23 cellular contexts compared by ENCODE assay signal in genomic region chr6:166855416-166855815, GRCh38.
DNase-seq lines count a peak whose midpoint lies in the region; ATAC-seq, FAIRE-seq and TF ChIP-seq lines count a peak whose summit lies in the region.
"Had no signal": no experiment of that assay in that cellular context is flagged by ENCODE, and none has a peak within 500 bp of the region (broad histone marks: within the 10 kb centered on the region; RNA-seq: fewer than 3 reads in every experiment).

No MANE protein-coding gene starts in this region.

- no peak for TF ChIP-seq RAD21 in HepG2 (CRISPR knock-in tag; IDR thresholded peaks at IDR 0.05)

- no TSS peak for BruUV-seq in HepG2 (replicated peaks; lab: Mats Ljungman, UMichigan)

- CTCF ChIA-PET in HepG2 (lab: Yijun Ruan, JAX; ENCODE audit: low intra/inter-chr PET ratio, low total read pairs) = no interaction called here

- H3K27me3 ChIP-seq in HepG2 (ENCODE audit: control insufficient read depth in 1 of 2, insufficient read depth in 2 of 2, low read length in 2 of 2) = no peaks in the 10 kb centered on the region
- peaks cover 0 to 6% of the 10 kb centered on the region in 2 donors for H3K27me3 ChIP-seq in right lobe of liver
- H3K27me3 ChIP-seq in hepatocyte = peaks cover 11% of the 10 kb centered on the region

- ATAC-seq in HepG2 (no peak), right lobe of liver (no peak)

- H2AFZ ChIP-seq in HepG2 (ENCODE audit: low read length) = no peak overlapping the region
- H2AFZ ChIP-seq in hepatocyte = no peak overlapping the region
- H2AFZ ChIP-seq: PC-9 had no signal

- H3K4me1 ChIP-seq in HepG2 (ENCODE audit: insufficient read depth, low read length) = peaks cover 11% of the 10 kb centered on the region
- no peaks in the 10 kb centered on the region for H3K4me1 ChIP-seq in right lobe of liver
- H3K4me1 ChIP-seq in hepatocyte (ENCODE audit: insufficient read depth) = no peaks in the 10 kb centered on the region
- H3K4me1 ChIP-seq: SJCRH30 had no signal

- 19% methylated on average over 1 of the region's 1 CpG for WGBS in HepG2 (ENCODE audit: low lambda C conversion rate)
- WGBS in right lobe of liver (ENCODE audit: insufficient coverage, low coverage, low lambda C conversion rate, missing lambda C conversion rate) = no CpG with 5 or more reads among the region's 1 CpG
- WGBS in hepatocyte (ENCODE audit: low lambda C conversion rate, missing lambda C conversion rate) = 93% methylated on average over 1 of the region's 1 CpG

- DNase-seq in HepG2 (ENCODE audit: low spot score) (no peak), right lobe of liver (no peak), NB4 (ENCODE audit: low read depth) (peak; percentile 50), amniotic epithelial cell (ENCODE audit: low read depth) (peak; percentile 0), hepatocyte (ENCODE audit: low spot score) (no peak), DMS153 (lab: John Stamatoyannopoulos, UW) (no peak), SHP77 treated with DMSO at 0.1 percent for 48 hours (lab: John Stamatoyannopoulos, UW) (no peak)
- DNase-seq: DMS53, GDM1, GOT3, HCEC 1CT, MM.1S, NCI-H1694, NCI-H2081, NCI-H2171, NCI-H345, NCI-H524 treated with DMSO at 0.1 percent for 48 hours, NCI-H82, PC-9, SJCRH30 had no signal

- H4K20me1 ChIP-seq in HepG2 (ENCODE audit: insufficient read depth, low read length) (no peaks in the 10 kb centered on the region), hepatocyte (ENCODE audit: insufficient read depth, poor library complexity, severe bottlenecking) (no peaks in the 10 kb centered on the region)

- H3K9me2 ChIP-seq in hepatocyte (replicated peaks; ENCODE audit: insufficient read depth) = no peaks in the 10 kb centered on the region

- TF ChIP-seq CTCF in HepG2 (CRISPR knock-in tag; IDR thresholded peaks at IDR 0.05) = no peak
- TF ChIP-seq CTCF in right lobe of liver (IDR thresholded peaks at IDR 0.05) = no peak
- TF ChIP-seq CTCF in NB4 (IDR thresholded peaks at IDR 0.05; ENCODE audit: low read depth, low read length) = no peak
- TF ChIP-seq CTCF in hepatocyte (IDR thresholded peaks at IDR 0.05; ENCODE audit: poor library complexity) = no peak

- H3K36me3 ChIP-seq in HepG2 (replicated peaks in 1 of 2; ENCODE audit: control insufficient read depth in 1 of 2, insufficient read depth in 2 of 2, low read length in 2 of 2) (no peaks in the 10 kb centered on the region), right lobe of liver (no peaks in the 10 kb centered on the region), hepatocyte (replicated peaks; ENCODE audit: insufficient read depth, low read depth) (no peaks in the 10 kb centered on the region)
- H3K36me3 ChIP-seq: SJCRH30 had no signal

- H3K27ac ChIP-seq in HepG2 (ENCODE audit: extremely low read length, insufficient read depth, low read length) (no peak overlapping the region), right lobe of liver (no peak overlapping the region), hepatocyte (no peak overlapping the region)
- H3K27ac ChIP-seq: PC-9, RWPE1, SJCRH30 had no signal

- intact Hi-C loops in HepG2 (cut with micrococcal nuclease; ENCODE audit: unreplicated experiment) = no loop called here
- intact Hi-C loops in right lobe of liver (cut with DNase I) = no loop called here

- POLR2A ChIA-PET in HepG2 (lab: Yijun Ruan, JAX) = no interaction called here

- H3K79me2 ChIP-seq in HepG2 (ENCODE audit: insufficient read depth, low read length) (no peaks in the 10 kb centered on the region), hepatocyte (no peaks in the 10 kb centered on the region)

- H3K4me3 ChIP-seq in HepG2 (replicated peaks in 1 of 3; ENCODE audit: insufficient read depth in 1 of 3, low read depth in 2 of 3, low read length in 3 of 3) = no peak overlapping the region
- H3K4me3 ChIP-seq in right lobe of liver = no peak overlapping the region
- no peak overlapping the region for H3K4me3 ChIP-seq in NB4 (ENCODE audit: low read depth, low read length)
- H3K4me3 ChIP-seq in hepatocyte = no peak overlapping the region
- H3K4me3 ChIP-seq: PC-9, SJCRH30 had no signal

- no peak for TF ChIP-seq POLR2A in HepG2 (IDR thresholded peaks at IDR 0.05; ENCODE audit: insufficient read depth in 1 of 2, low read depth in 2 of 2, low read length in 2 of 2)
- TF ChIP-seq POLR2A in right lobe of liver (IDR thresholded peaks at IDR 0.05) = no peak
- TF ChIP-seq POLR2A in NB4 (IDR thresholded peaks at IDR 0.05; ENCODE audit: extremely low read depth, insufficient read length) = no peak

- no peak for FAIRE-seq in HepG2 (lab: Jason Lieb, UNC)
- FAIRE-seq: A204.1, GM19239 had no signal

- H3K9me3 ChIP-seq in HepG2 (ENCODE audit: low read length) (no peaks in the 10 kb centered on the region), right lobe of liver (no peaks in the 10 kb centered on the region), hepatocyte (ENCODE audit: low read depth) (no peaks in the 10 kb centered on the region)
- H3K9me3 ChIP-seq: SJCRH30 had no signal

- no peak for TF ChIP-seq EP300 in HepG2 (IDR thresholded peaks at IDR 0.05; ENCODE audit: low read depth in 2 of 2, low read length in 2 of 2)
- no peak for TF ChIP-seq EP300 in HepG2 (CRISPR knock-in tag; IDR thresholded peaks at IDR 0.05; ENCODE audit: borderline replicate concordance)

- H3K4me2 ChIP-seq in HepG2 (ENCODE audit: low read depth, low read length) (no peak overlapping the region), hepatocyte (no peak overlapping the region)
- H3K4me2 ChIP-seq: PC-9 had no signal

- in situ Hi-C loops in HepG2 (cut with HindIII; ENCODE audit: extremely low pct_ligation_motif_present, low pct_unique_long_range_greater_than_20kb) = no loop called here

- H3K9ac ChIP-seq in HepG2 (ENCODE audit: insufficient read depth, low read depth, low read length) = no peak overlapping the region

TF ChIP-seq in HepG2, 621 proteins besides CTCF, POLR2A, EP300 and RAD21:
- TF ChIP-seq NR0B2 (CRISPR knock-in tag; IDR thresholded peaks at IDR 0.05) (no peak), CEBPB (IDR thresholded peaks at IDR 0.05; ENCODE audit: borderline replicate concordance, low read depth, low read length) (0 out of 2 replicates have a peak, but pooled peaks have one; percentile 11)
TF ChIP-seq in HepG2: peak in this region for 1.

Comparison
In these comparisons a context has a peak if more than half of its experiments do, and no peak if none do; other contexts are left out.
1. DNase-seq: peak in NB4 (single experiment) and amniotic epithelial cell (single experiment); none in HepG2 (single experiment), right lobe of liver (0 of 3), hepatocyte (single experiment), DMS153 (single experiment) and SHP77 treated with DMSO at 0.1 percent for 48 hours (single experiment).